In the genomic region with DNA sequence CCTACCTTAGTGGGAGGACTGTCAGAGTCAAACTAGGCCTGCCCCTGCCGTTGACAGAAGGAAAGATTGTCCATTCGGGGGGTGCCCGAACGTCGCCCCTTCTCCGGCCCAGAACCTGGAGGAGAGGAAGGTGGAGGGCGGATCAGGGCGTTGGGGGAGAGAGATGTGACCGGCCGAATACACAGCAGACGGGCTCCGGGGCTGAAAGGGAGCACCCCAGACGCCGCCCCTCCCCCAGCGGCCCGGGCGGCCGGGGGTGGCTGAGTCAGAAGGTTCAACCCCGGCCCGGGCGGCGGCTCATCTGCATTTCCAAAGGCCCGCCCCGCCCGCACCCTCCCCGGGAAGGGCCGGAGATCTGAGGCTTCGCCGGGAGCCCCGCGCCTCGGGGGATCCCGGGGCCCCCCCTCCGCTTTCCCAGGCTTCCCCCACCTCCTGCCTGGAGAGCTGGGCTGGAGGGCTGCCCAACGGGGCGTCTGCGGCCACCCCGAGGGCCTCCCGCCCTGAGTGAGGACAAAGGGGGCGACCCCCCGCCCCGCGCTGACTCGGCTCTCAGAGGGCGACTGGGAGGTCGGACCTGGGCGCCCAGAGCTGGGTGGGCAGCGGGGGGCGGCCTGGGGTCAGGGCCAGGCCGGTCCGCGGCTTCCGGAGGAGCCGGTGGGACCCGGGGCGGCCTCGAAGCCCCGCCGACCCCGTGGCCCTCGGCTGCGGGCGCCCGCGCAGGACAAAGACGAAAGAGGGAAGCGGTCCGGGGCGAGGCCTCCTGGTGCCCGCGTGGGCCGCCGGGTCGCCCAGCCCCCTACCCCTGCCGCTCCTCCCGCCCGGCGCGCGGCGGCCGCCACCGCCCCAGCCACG, we compare ENCODE assay signal across 9 cellular contexts. TPM values are rescaled to one million over a fixed set of nuclear protein-coding genes. Genes with fewer than 3 reads are reported as not detected.
DNase-seq lines count a peak whose midpoint lies in the region; ATAC-seq and TF ChIP-seq lines count a peak whose summit lies in the region.
"Had no signal": no experiment of that assay in that cellular context is flagged by ENCODE, and none has a peak within 500 bp of the region (broad histone marks: within the 10 kb centered on the region; RNA-seq: fewer than 3 reads in every experiment).

No MANE protein-coding gene starts in this region.

- H3K4me1 Mint-ChIP-seq in endothelial cell (ENCODE audit: unreplicated experiment): peaks cover 39% of the 10 kb centered on the region

- peaks cover 35% of the 10 kb centered on the region for H3K36me3 Mint-ChIP-seq in endothelial cell (ENCODE audit: low read depth, unreplicated experiment)

- no peaks in the 10 kb centered on the region for H3K9me2 ChIP-seq in DOHH2 (replicated peaks; ENCODE audit: control insufficient read depth, low read length)

- H3K27ac ChIP-seq in DOHH2 (ENCODE audit: low read depth, low read length): peak overlapping the region; percentile 99
- peak overlapping the region; percentile 100 for H3K27ac ChIP-seq in mesendoderm (ENCODE audit: low read depth, low read length)

- H3K9me3 Mint-ChIP-seq in endothelial cell (ENCODE audit: unreplicated experiment): no peaks in the 10 kb centered on the region

- peak overlapping the region; percentile 86 for H3K4me3 ChIP-seq in DOHH2 (ENCODE audit: low read length)
- peak overlapping the region; percentile 79 for H3K4me3 ChIP-seq in mesendoderm (ENCODE audit: low read length)

- H3K9me3 ChIP-seq in DOHH2 (ENCODE audit: control insufficient read depth, insufficient read depth, low read length): no peaks in the 10 kb centered on the region

- peak overlapping the region; percentile 55 for H2AK5ac ChIP-seq in mesendoderm (ENCODE audit: low read length)

- peaks cover 22% of the 10 kb centered on the region for H3F3A ChIP-seq in DOHH2 (ENCODE audit: control insufficient read depth, insufficient read depth)

- peak overlapping the region; percentile 85 for H3K27ac Mint-ChIP-seq in endothelial cell (ENCODE audit: unreplicated experiment)

- no peak overlapping the region for H3K23ac ChIP-seq in mesendoderm (ENCODE audit: low read length)

- peaks cover 5% of the 10 kb centered on the region for H3K79me1 ChIP-seq in mesendoderm (ENCODE audit: low read length)

- H3K18ac ChIP-seq in mesendoderm (ENCODE audit: low read length): peak overlapping the region; percentile 100

- no CpG with 5 or more reads among the region's 84 CpGs for whole genome bisulfite sequencing in mesendoderm (ENCODE audit: extremely low coverage, insufficient coverage, low lambda C conversion rate)

- no peaks in the 10 kb centered on the region for H4K20me1 ChIP-seq in DOHH2 (ENCODE audit: control insufficient read depth, insufficient read depth, low read depth, low read length)

- no peak overlapping the region for H4K5ac ChIP-seq in mesendoderm (ENCODE audit: low read length)

- peak overlapping the region; percentile 97 for H3K56ac ChIP-seq in mesendoderm (ENCODE audit: low read length)

- H3K4me2 ChIP-seq in DOHH2 (ENCODE audit: low read length) (peak overlapping the region; percentile 94), mesendoderm (ENCODE audit: low read length) (peak overlapping the region; percentile 80)

- TF ChIP-seq CTCF in DOHH2 (IDR thresholded peaks at IDR 0.05; ENCODE audit: low read depth, low read length, poor library complexity, severe bottlenecking) (no peak), endothelial cell (IDR thresholded peaks at IDR 0.05; ENCODE audit: unreplicated experiment) (no peak)

- peak overlapping the region; percentile 98 for H2BK120ac ChIP-seq in mesendoderm (ENCODE audit: low read depth, low read length)

- H2BK15ac ChIP-seq in mesendoderm (replicated peaks; ENCODE audit: low read depth): no peak overlapping the region

- H3K4me3 Mint-ChIP-seq in endothelial cell (ENCODE audit: unreplicated experiment): peak overlapping the region; percentile 92

- H3K27me3 Mint-ChIP-seq in endothelial cell (ENCODE audit: unreplicated experiment): peaks cover 36% of the 10 kb centered on the region

- DNase-seq in NCI-H774 (lab: John Stamatoyannopoulos, UW) (peak; percentile 63), endothelial cell (ENCODE audit: low spot score) (no peak), mesendoderm (peak; percentile 92)
- peak; percentile 84 for DNase-seq in activated CD8-positive, alpha-beta memory T cell treated with anti-CD3 and anti-CD28 coated beads, Interleukin-2, amount 50 U/mL, for 4 hours
- DNase-seq in stimulated activated CD8-positive, alpha-beta memory T cell treated with anti-CD3 and anti-CD28 coated beads, Interleukin-2, amount 100 ng/mL, for 48 hours (ENCODE audit: low read depth in 2 of 2): peak; percentile 79 to 84

- peak overlapping the region; percentile 98 for H4K8ac ChIP-seq in mesendoderm (ENCODE audit: low read depth, low read length)

- peak overlapping the region; percentile 91 for H2BK5ac ChIP-seq in mesendoderm (ENCODE audit: low read length)

- peak overlapping the region; percentile 99 for H3K9ac ChIP-seq in mesendoderm (ENCODE audit: low read length)

- peaks cover 40% of the 10 kb centered on the region for H3K4me1 ChIP-seq in DOHH2 (ENCODE audit: control insufficient read depth, low read length)
- peaks cover 14% of the 10 kb centered on the region for H3K4me1 ChIP-seq in mesendoderm (ENCODE audit: control insufficient read depth, low read depth, low read length)

- H3K79me2 ChIP-seq in DOHH2 (ENCODE audit: control insufficient read depth, low read length) (peaks cover 57% of the 10 kb centered on the region), mesendoderm (ENCODE audit: control insufficient read depth, insufficient read depth, low read length) (peaks cover 47% of the 10 kb centered on the region)

- peak; percentile 35 for ATAC-seq in HG02642 (IDR thresholded peaks at IDR 0.05; ENCODE audit: poor library complexity, unreplicated experiment)
- no peak for ATAC-seq in GM19467 (IDR thresholded peaks at IDR 0.05; ENCODE audit: unreplicated experiment)

- H3K4ac ChIP-seq in mesendoderm (ENCODE audit: low read depth, low read length): peak overlapping the region; percentile 100

- peaks cover 51% of the 10 kb centered on the region for H3K36me3 ChIP-seq in DOHH2 (ENCODE audit: control insufficient read depth, low read length)
- no peaks in the 10 kb centered on the region for H3K36me3 ChIP-seq in mesendoderm (ENCODE audit: control insufficient read depth, insufficient read depth, low read length)

- H3K27me3 ChIP-seq in DOHH2 (ENCODE audit: control insufficient read depth, low read length) (no peaks in the 10 kb centered on the region; the same call in 1 of the 2 replicates), mesendoderm (ENCODE audit: insufficient read depth, low read length, poor library complexity) (no peaks in the 10 kb centered on the region)

RNA-seq across cellular contexts. Expression of gene SETD1B, which starts 3.7 kb away (rescaled TPM):
- 25.3 TPM for total RNA-seq in endothelial cell (ENCODE audit: unreplicated experiment)
- 11.4 TPM for polyA plus RNA-seq in mesendoderm (2013, experiment 1 of 2)
- polyA plus RNA-seq in mesendoderm (2013, experiment 2 of 2): 11.6 TPM

RNA-seq across cellular contexts. Expression of gene RHOF, which starts 6.6 kb away (rescaled TPM):
- total RNA-seq in endothelial cell (ENCODE audit: unreplicated experiment): 25.7 TPM
- polyA plus RNA-seq in mesendoderm (2013, experiment 1 of 2): 15.5 TPM
- 15.0 TPM for polyA plus RNA-seq in mesendoderm (2013, experiment 2 of 2)

RNA-seq across cellular contexts. Expression of gene HPD, which starts 58.6 kb away (rescaled TPM):
- total RNA-seq in endothelial cell (ENCODE audit: unreplicated experiment): not detected
- polyA plus RNA-seq in mesendoderm (2013, experiment 1 of 2): 0.46 TPM
- polyA plus RNA-seq in mesendoderm (2013, experiment 2 of 2): 0.42 TPM
- total RNA-seq: pulmonary artery endothelial cell had no signal
